In genomic region chr3:142595141-142595540, GRCh38 we compare ENCODE assay signal across 2 cellular contexts.
TF ChIP-seq lines count a peak whose summit lies in the region.

No MANE protein-coding gene starts in this region.

TF ChIP-seq in A549, 52 proteins besides CTCF, POLR2A, EP300 and RAD21 (continued from another document):
- no peak for TF ChIP-seq RARB (CRISPR knock-in tag; IDR thresholded peaks at IDR 0.05)
- TF ChIP-seq ZNF302 (CRISPR knock-in tag; IDR thresholded peaks at IDR 0.05), result no peak
- no peak for TF ChIP-seq CBX8 (IDR thresholded peaks at IDR 0.05)
- TF ChIP-seq RFX5 (IDR thresholded peaks at IDR 0.05), result no peak
- no peak for TF ChIP-seq GATA3 (IDR thresholded peaks at IDR 0.05; ENCODE audit: borderline replicate concordance)
- no peak for TF ChIP-seq KDM5A (IDR thresholded peaks at IDR 0.05)
- no peak for TF ChIP-seq KDM1A (IDR thresholded peaks at IDR 0.05; ENCODE audit: low read depth)
- TF ChIP-seq MAFK (IDR thresholded peaks at IDR 0.05; ENCODE audit: partially characterized antibody), result no peak
- TF ChIP-seq EHF (CRISPR knock-in tag; IDR thresholded peaks at IDR 0.05), result no peak
- no peak for TF ChIP-seq PHF8 (IDR thresholded peaks at IDR 0.05; ENCODE audit: borderline replicate concordance, low read depth)
- no peak for TF ChIP-seq RNF2 (IDR thresholded peaks at IDR 0.05; ENCODE audit: borderline replicate concordance, low read depth)
- TF ChIP-seq POLR2AphosphoS2 (conservative IDR thresholded peaks at IDR 0.05; ENCODE audit: low read length), result no peak
- no peak for TF ChIP-seq CHD2 (IDR thresholded peaks at IDR 0.05; ENCODE audit: low read length, partially characterized antibody)

TF ChIP-seq in GM12878, 131 proteins besides CTCF, POLR2A, EP300 and RAD21:
- TF ChIP-seq REST (IDR thresholded peaks at IDR 0.05; ENCODE audit: low read depth, low read length) (no peak), MEF2A (IDR thresholded peaks at IDR 0.05; ENCODE audit: insufficient read depth, low read depth, low read length) (no peak), MTA3 (IDR thresholded peaks at IDR 0.05; ENCODE audit: borderline replicate concordance, low read length) (no peak), PML (IDR thresholded peaks at IDR 0.05; ENCODE audit: low read length) (no peak), KDM1A (IDR thresholded peaks at IDR 0.05; ENCODE audit: borderline replicate concordance) (no peak), MYC (IDR thresholded peaks at IDR 0.05; ENCODE audit: insufficient read depth, insufficient read length, insufficient replicate concordance, low read length, severe bottlenecking) (no peak)
TF ChIP-seq in GM12878: peak in this region for 0.
